ENCODE assay signal across 19 cellular contexts in the genomic region with DNA sequence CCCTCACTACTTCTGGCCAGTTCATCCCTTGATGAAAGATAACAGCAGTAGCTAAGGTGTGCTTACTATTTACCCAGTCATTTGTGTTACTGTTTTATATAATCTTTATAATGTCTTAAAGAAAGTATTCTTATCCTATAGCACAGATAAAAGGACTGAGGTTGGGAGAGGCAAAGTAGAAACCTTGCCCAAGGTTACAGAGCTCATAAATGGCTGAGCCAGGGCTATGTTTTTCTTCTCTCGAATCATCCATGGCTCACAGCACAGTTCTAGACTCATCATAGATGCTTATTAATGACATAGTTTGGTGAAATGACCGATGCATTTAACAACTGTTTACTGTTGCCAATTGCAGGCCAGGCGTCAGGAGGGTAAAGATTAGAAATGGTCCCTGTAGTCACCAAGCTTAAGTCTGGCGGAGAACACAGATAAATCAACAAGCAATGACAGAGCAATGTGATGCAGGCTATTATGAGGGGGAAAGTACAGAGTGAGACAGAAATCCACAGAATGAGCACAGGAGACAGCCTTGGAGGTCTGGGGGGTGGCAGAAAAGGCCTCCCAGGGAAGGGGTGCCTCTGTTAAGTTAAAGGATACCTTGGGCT.
"Had no signal": no experiment of that assay in that cellular context is flagged by ENCODE, and none has a peak within 500 bp of the region (broad histone marks: within the 10 kb centered on the region; RNA-seq: fewer than 3 reads in every experiment).

No MANE protein-coding gene starts in this region.

- DNase-seq: activated CD4-positive, alpha-beta T cell treated with anti-CD3 and anti-CD28 coated beads, Interleukin-2, amount 50 U/mL, for 48 hours; activated gamma-delta T cell treated with Interleukin-2 at 50 U/mL for 16 hours; activated T-cell treated with anti-CD3 and anti-CD28 coated beads, Interleukin-2, amount 50 U/mL, for 72 hours; aorta; effector CD4-positive, alpha-beta T cell; foreskin keratinocyte; midbrain; naive thymus-derived CD4-positive, alpha-beta T cell; nucleus accumbens; stimulated activated CD4-positive, alpha-beta T cell treated with anti-CD3 and anti-CD28 coated beads, Interleukin-4, amount 100 ng/mL, for 1 hour; stimulated activated CD8-positive, alpha-beta memory T cell treated with anti-CD3 and anti-CD28 coated beads, Interleukin-4, amount 100 ng/mL, for 48 hours; stimulated activated naive CD8-positive, alpha-beta T cell treated with anti-CD3 and anti-CD28 coated beads, Interleukin-15, Interleukin-2, amounts not matched to agents 100 U/mL and 50 U/mL, for 24 hours; T-helper 17 cell; upper lobe of left lung had no signal

- H3K27me3 ChIP-seq: cardiac muscle cell, foreskin keratinocyte, suprapubic skin, upper lobe of left lung had no signal

- H3K4me3 Mint-ChIP-seq: activated T-cell treated with anti-CD3 and anti-CD28 coated beads, Interleukin-2, amount 50 U/mL, for 72 hours; naive thymus-derived CD4-positive, alpha-beta T cell; T-helper 17 cell had no signal

- H3K4me3 ChIP-seq: cardiac muscle cell, lung, suprapubic skin, upper lobe of left lung had no signal

- H3K9me3 Mint-ChIP-seq: activated T-cell treated with anti-CD3 and anti-CD28 coated beads, Interleukin-2, amount 50 U/mL, for 72 hours had no signal

- H3K27me3 Mint-ChIP-seq: naive thymus-derived CD4-positive, alpha-beta T cell; T-helper 17 cell had no signal

- H3K9me3 ChIP-seq: suprapubic skin, upper lobe of left lung had no signal

- H3K4me1 ChIP-seq: foreskin keratinocyte, upper lobe of left lung had no signal

- H3K27ac ChIP-seq: cardiac muscle cell, foreskin keratinocyte, suprapubic skin, upper lobe of left lung had no signal

- H3K27ac Mint-ChIP-seq: activated T-cell treated with anti-CD3 and anti-CD28 coated beads, Interleukin-2, amount 50 U/mL, for 72 hours; T-helper 17 cell had no signal

- ATAC-seq: activated CD4-positive, CD25-positive, alpha-beta regulatory T cell treated with anti-CD3 and anti-CD28 coated beads, Interleukin-2, amount 50 U/mL, for 24 hours; activated T-cell treated with anti-CD3 and anti-CD28 coated beads, Interleukin-2, amount 50 U/mL, for 72 hours; foreskin keratinocyte; naive thymus-derived CD4-positive, alpha-beta T cell; sciatic nerve; stimulated activated naive CD8-positive, alpha-beta T cell treated with anti-CD3 and anti-CD28 coated beads, Interleukin-15, Interleukin-2, amounts not matched to agents 100 U/mL and 50 U/mL, for 24 hours; T-helper 17 cell had no signal

- H3K36me3 ChIP-seq: cardiac muscle cell, suprapubic skin, upper lobe of left lung had no signal
